8 cellular contexts compared by ENCODE assay signal in genomic region chr6:133923938-133924593, GRCh38. TPM values are rescaled to one million over a fixed set of nuclear protein-coding genes. Genes with fewer than 3 reads are reported as not detected.
A peak's percentile ranks its signal among the peaks of the same experiment; 100 is the strongest.
DNase-seq lines count a peak whose midpoint lies in the region; ATAC-seq, FAIRE-seq and TF ChIP-seq lines count a peak whose summit lies in the region.

No MANE protein-coding gene starts in this region.

- H3K36me3 Mint-ChIP-seq in naive thymus-derived CD8-positive, alpha-beta T cell = no peaks in the 10 kb centered on the region

- POLR2A ChIA-PET in naive thymus-derived CD8-positive, alpha-beta T cell (lab: Charles Lee) = interaction anchor here (1.1 kb wide), 1 partner anchor 29 kb away, joined by 4 read pairs; the partner anchor contains the start of gene TBPL1

- H3K27me3 Mint-ChIP-seq in naive thymus-derived CD8-positive, alpha-beta T cell = peaks cover 22 to 38% (median 26%) of the 10 kb centered on the region in 5 donors

- FAIRE-seq in D721Med (lab: Jason Lieb, UNC) = peak; percentile 77

- H3K27ac Mint-ChIP-seq in naive thymus-derived CD8-positive, alpha-beta T cell = no peak overlapping the region

- peak; percentile 92 for TF ChIP-seq CTCF in D721Med (IDR thresholded peaks at IDR 0.05; ENCODE audit: insufficient read depth, missing control alignments)
- TF ChIP-seq CTCF in GM20000 (IDR thresholded peaks at IDR 0.05; ENCODE audit: extremely low read depth, missing control alignments) = peak; percentile 80

- no peaks in the 10 kb centered on the region for H3K4me1 Mint-ChIP-seq in naive thymus-derived CD8-positive, alpha-beta T cell

- H3K9me3 Mint-ChIP-seq in naive thymus-derived CD8-positive, alpha-beta T cell = no peaks in the 10 kb centered on the region

- no peak overlapping the region for H3K4me3 Mint-ChIP-seq in naive thymus-derived CD8-positive, alpha-beta T cell

- DNase-seq in D721Med (ENCODE audit: insufficient read length, low spot score) (peak; percentile 38), GM20000 (ENCODE audit: low spot score) (peak; percentile 55), HT1080 (ENCODE audit: low read depth) (peak; percentile 79), NOMO-1 treated with DMSO at 0.1 percent for 48 hours (lab: John Stamatoyannopoulos, UW; ENCODE audit: unreplicated experiment) (peak; percentile 52), superior temporal gyrus (ENCODE audit: extremely low spot score) (peak; percentile 94)
- DNase-seq in activated CD8-positive, alpha-beta memory T cell treated with anti-CD3 and anti-CD28 coated beads, Interleukin-2, amount 50 U/mL, for 24 hours (ENCODE audit: extremely low read depth) = peak; percentile 21
- peak; percentile 15 to 76 (median 54) for DNase-seq in naive thymus-derived CD8-positive, alpha-beta T cell

- peak; percentile 85 for ATAC-seq in esophagus mucosa
- peak; percentile 83 to 90 for ATAC-seq in naive thymus-derived CD8-positive, alpha-beta T cell

RNA-seq across cellular contexts. Expression of gene TBPL1, which starts 29.0 kb away (rescaled TPM):
- total RNA-seq in HT1080 (2014; rRNA removed; shearing (Covaris generic)) = 47.4 and 63.3 TPM in 2 replicates
- polyA plus RNA-seq in HT1080 (2015; cell fraction: cytosol; rRNA removed) = 54.9 and 62.5 TPM in 2 replicates
- 28.9 and 41.4 TPM in 2 replicates for polyA plus RNA-seq in HT1080 (2015; cell fraction: nucleus; rRNA removed)
- total RNA-seq in esophagus mucosa = 11.4 TPM
- total RNA-seq in naive thymus-derived CD8-positive, alpha-beta T cell = 10 to 100 TPM; 40.8 to 42.0 TPM
- polyA plus RNA-seq in naive thymus-derived CD8-positive, alpha-beta T cell = 10 to 100 TPM; 41.4 to 55.7 (median 48.0) TPM

RNA-seq across cellular contexts. Expression of gene TCF21, which starts 35.2 kb away (rescaled TPM):
- total RNA-seq in HT1080 (2014; rRNA removed; shearing (Covaris generic)) = 0.03 TPM in 1 of 2 replicates, not detected in the other
- 0.07 TPM in 1 of 2 replicates, not detected in the other for polyA plus RNA-seq in HT1080 (2015; cell fraction: cytosol; rRNA removed)
- 0.05 and 0.15 TPM in 2 replicates for polyA plus RNA-seq in HT1080 (2015; cell fraction: nucleus; rRNA removed)
- total RNA-seq in esophagus mucosa = 0.72 TPM
- not detected for total RNA-seq in naive thymus-derived CD8-positive, alpha-beta T cell
- not detected for polyA plus RNA-seq in naive thymus-derived CD8-positive, alpha-beta T cell

Comparison
In these comparisons a context has a peak if more than half of its experiments do, and no peak if none do; other contexts are left out.
1. Peak in every context shown above with its lines: DNase-seq and ATAC-seq.
2. DNase-seq: peak in every context shown above with its lines; median percentile 94 in superior temporal gyrus; 79 in HT1080; 55 in GM20000; 54 in naive thymus-derived CD8-positive, alpha-beta T cell; 52 in NOMO-1 treated with DMSO at 0.1 percent for 48 hours; 38 in D721Med; 21 in activated CD8-positive, alpha-beta memory T cell treated with anti-CD3 and anti-CD28 coated beads, Interleukin-2, amount 50 U/mL, for 24 hours.